1 cellular context compared by ENCODE assay signal in genomic region chr2:238162516-238163441, GRCh38.
TF ChIP-seq lines count a peak whose summit lies in the region.

No MANE protein-coding gene starts in this region.

TF ChIP-seq in neural cell, 6 proteins besides CTCF, POLR2A, EP300 and RAD21 (continued from another document):
- TF ChIP-seq EZH2 (IDR thresholded peaks at IDR 0.05; ENCODE audit: borderline replicate concordance, insufficient read depth, low read length, poor library complexity, severe bottlenecking), result no peak
TF ChIP-seq in neural cell: peak in this region for 0.
